13 cellular contexts compared by ENCODE assay signal in genomic region chr2:122707224-122707824, GRCh38.
DNase-seq lines count a peak whose midpoint lies in the region; ATAC-seq and TF ChIP-seq lines count a peak whose summit lies in the region.
"Had no signal": no experiment of that assay in that cellular context is flagged by ENCODE, and none has a peak within 500 bp of the region (broad histone marks: within the 10 kb centered on the region; RNA-seq: fewer than 3 reads in every experiment).

No MANE protein-coding gene starts in this region.

- in situ Hi-C loops in transverse colon (cut with MboI; ENCODE audit: low pct_ligation_motif_present in 1 of 4, low pct_unique_long_range_greater_than_20kb in 1 of 4, low sequenced_read_pairs in 3 of 4): no loop called here

- H3K4me3 ChIP-seq in GM06990 (replicated peaks; ENCODE audit: low read depth, low read length) (no peak overlapping the region), transverse colon (no peak overlapping the region), BE2C (ENCODE audit: low read depth, low read length) (no peak overlapping the region)
- H3K4me3 ChIP-seq: gastrocnemius medialis had no signal

- H3K27ac ChIP-seq in transverse colon: peak overlapping the region in 1 of 4 donors; percentile 2
- H3K27ac ChIP-seq: gastrocnemius medialis, KMS-11 had no signal

- ATAC-seq in GM19324 (IDR thresholded peaks at IDR 0.05; ENCODE audit: low FRiP score, unreplicated experiment): peak; percentile 62
- ATAC-seq in HG02852 (IDR thresholded peaks at IDR 0.05; ENCODE audit: unreplicated experiment): peak; percentile 51
- ATAC-seq: gastrocnemius medialis had no signal

- DNase-seq in GM06990 (ENCODE audit: extremely low read depth, insufficient read length) (peak; percentile 48), HK-2 (ENCODE audit: unreplicated experiment) (peak; percentile 24), DMS 273 (lab: John Stamatoyannopoulos, UW; ENCODE audit: unreplicated experiment) (no peak), transverse colon (no peak), BE2C (no peak)
- no peak for DNase-seq in stimulated activated CD4-positive, alpha-beta T cell treated with anti-CD3 and anti-CD28 coated beads, Interleukin-4, amount 100 ng/mL, for 24 hours
- DNase-seq: activated naive CD4-positive, alpha-beta T cell; gastrocnemius medialis; NCI-H2171; substantia nigra had no signal

- H3K36me3 ChIP-seq in GM06990 (ENCODE audit: control insufficient read depth, insufficient read depth, low read length) (no peaks in the 10 kb centered on the region), transverse colon (no peaks in the 10 kb centered on the region), BE2C (no peaks in the 10 kb centered on the region)
- H3K36me3 ChIP-seq: gastrocnemius medialis had no signal

- H3K27me3 ChIP-seq in GM06990 (replicated peaks; ENCODE audit: control insufficient read depth, insufficient read depth, low read length) (no peaks in the 10 kb centered on the region), transverse colon (no peaks in the 10 kb centered on the region), BE2C (no peaks in the 10 kb centered on the region)
- H3K27me3 ChIP-seq: gastrocnemius medialis had no signal

- no peak for TF ChIP-seq CTCF in GM06990 (IDR thresholded peaks at IDR 0.05; ENCODE audit: insufficient read depth, low read length, poor library complexity, severe bottlenecking)
- no peak for TF ChIP-seq CTCF in transverse colon (IDR thresholded peaks at IDR 0.05)
- TF ChIP-seq CTCF in BE2C (IDR thresholded peaks at IDR 0.05; ENCODE audit: low read depth, low read length): no peak

- intact Hi-C loops in transverse colon (cut with DNase I; ENCODE audit: low total_unique reads): no loop called here

- H3K4me1 ChIP-seq in transverse colon: peaks cover 0 to 3% (median 0%) of the 10 kb centered on the region in 4 donors
- no peaks in the 10 kb centered on the region for H3K4me1 ChIP-seq in BE2C
- H3K4me1 ChIP-seq: gastrocnemius medialis had no signal

- 29% methylated on average over 1 of the region's 1 CpG; no CpG with 5 or more reads in 1 of the 2 donors for WGBS in transverse colon (ENCODE audit: low coverage in 1 of 2), 2 donors

- no peak for TF ChIP-seq EP300 in transverse colon (IDR thresholded peaks at IDR 0.05; ENCODE audit: low read depth)

- no peaks in the 10 kb centered on the region for H3K9me3 ChIP-seq in transverse colon
- no peaks in the 10 kb centered on the region for H3K9me3 ChIP-seq in BE2C
- H3K9me3 ChIP-seq: gastrocnemius medialis had no signal

- no peak for TF ChIP-seq POLR2A in transverse colon (IDR thresholded peaks at IDR 0.05)

Comparison
In these comparisons a context has a peak if more than half of its experiments do, and no peak if none do; other contexts are left out.
1. DNase-seq: peak in GM06990 (single experiment) and HK-2 (single experiment); none in DMS 273 (single experiment), stimulated activated CD4-positive, alpha-beta T cell treated with anti-CD3 and anti-CD28 coated beads, Interleukin-4, amount 100 ng/mL, for 24 hours (single experiment), transverse colon (single experiment) and BE2C (single experiment).